In the genomic region with DNA sequence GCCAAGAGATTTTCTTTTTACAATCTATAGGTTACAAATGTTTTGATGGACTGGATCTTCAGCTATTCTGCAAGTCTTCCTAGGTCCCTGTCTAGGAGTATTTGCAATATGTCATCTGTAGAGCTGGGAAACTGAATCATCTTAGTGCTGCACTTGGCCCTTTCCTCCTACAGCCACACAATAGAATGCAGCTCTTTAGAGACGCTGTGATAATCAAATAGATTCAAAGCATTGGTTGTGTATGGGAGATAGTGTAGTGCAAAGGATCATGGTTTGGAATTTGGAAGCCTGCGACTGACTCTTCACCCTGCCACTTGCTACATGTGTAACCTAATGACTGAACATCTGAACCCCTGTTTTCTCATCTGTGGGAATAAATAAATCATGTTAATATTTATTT, we compare ENCODE assay signal across 17 cellular contexts.
DNase-seq lines count a peak whose midpoint lies in the region; ATAC-seq lines count a peak whose summit lies in the region.
"Had no signal": no experiment of that assay in that cellular context is flagged by ENCODE, and none has a peak within 500 bp of the region (broad histone marks: within the 10 kb centered on the region; RNA-seq: fewer than 3 reads in every experiment).

No MANE protein-coding gene starts in this region.

- no peak overlapping the region for H3K4me3 Mint-ChIP-seq in naive thymus-derived CD8-positive, alpha-beta T cell
- H3K4me3 Mint-ChIP-seq: CD14-positive monocyte; CD4-positive, alpha-beta memory T cell; H9 had no signal

- no peaks in the 10 kb centered on the region for H3K27me3 Mint-ChIP-seq in naive thymus-derived CD8-positive, alpha-beta T cell
- H3K27me3 Mint-ChIP-seq: CD4-positive, alpha-beta memory T cell had no signal

- peak overlapping the region; percentile 4 for H3K27ac ChIP-seq in angular gyrus (ENCODE audit: low read depth, low read length)
- H3K27ac ChIP-seq in layer of hippocampus (ENCODE audit: low read depth, low read length): peak overlapping the region; percentile 27
- H3K27ac ChIP-seq: A549, BLaER1 had no signal

- H3K9me3 Mint-ChIP-seq in naive thymus-derived CD8-positive, alpha-beta T cell: no peaks in the 10 kb centered on the region
- H3K9me3 Mint-ChIP-seq: CD4-positive, alpha-beta memory T cell; H9 had no signal

- intact Hi-C loops in posterior cingulate gyrus (cut with DNase I): no loop called here

- peaks cover 25 to 50% (median 38%) of the 10 kb centered on the region in 4 donors for H3K4me1 Mint-ChIP-seq in naive thymus-derived CD8-positive, alpha-beta T cell

- peak; percentile 85 for DNase-seq in SK-N-DZ (ENCODE audit: low spot score)
- peak; percentile 52 for DNase-seq in superior temporal gyrus (ENCODE audit: extremely low spot score)
- no peak for DNase-seq in NCI-H1048 (lab: John Stamatoyannopoulos, UW)
- no peak for DNase-seq in posterior cingulate gyrus
- DNase-seq in KG1 (lab: John Stamatoyannopoulos, UW): no peak
- DNase-seq in naive thymus-derived CD8-positive, alpha-beta T cell: no peak
- DNase-seq: AML-193; CD4-positive, alpha-beta memory T cell; DMS153; DMS79; GDM1; H9 had no signal

- peaks cover 0 to 20% (median 5%) of the 10 kb centered on the region in 3 donors for H3K36me3 Mint-ChIP-seq in naive thymus-derived CD8-positive, alpha-beta T cell
- H3K36me3 Mint-ChIP-seq: CD14-positive monocyte had no signal

- no peaks in the 10 kb centered on the region for H3K27me3 ChIP-seq in layer of hippocampus (ENCODE audit: control insufficient read depth, insufficient read depth, low read length)
- H3K27me3 ChIP-seq: BLaER1 had no signal

- POLR2A ChIA-PET in naive thymus-derived CD8-positive, alpha-beta T cell (lab: Charles Lee): no interaction called here

- H3K27ac Mint-ChIP-seq in naive thymus-derived CD8-positive, alpha-beta T cell: no peak overlapping the region
- H3K27ac Mint-ChIP-seq: CD4-positive, alpha-beta memory T cell; H9 had no signal

- no peak for ATAC-seq in naive thymus-derived CD8-positive, alpha-beta T cell
- ATAC-seq: A549 had no signal

Comparison
In these comparisons a context has a peak if more than half of its experiments do, and no peak if none do; other contexts are left out.
1. DNase-seq: peak in SK-N-DZ (single experiment) and superior temporal gyrus (single experiment); none in NCI-H1048 (single experiment), posterior cingulate gyrus (0 of 10), KG1 (single experiment) and naive thymus-derived CD8-positive, alpha-beta T cell (0 of 10).